In genomic region chr12:47075192-47076084, GRCh38 we compare ENCODE assay signal across 18 cellular contexts. TPM values are rescaled to one million over a fixed set of nuclear protein-coding genes. Genes with fewer than 3 reads are reported as not detected.
DNase-seq lines count a peak whose midpoint lies in the region; ATAC-seq and TF ChIP-seq lines count a peak whose summit lies in the region.
"Had no signal": no experiment of that assay in that cellular context is flagged by ENCODE, and none has a peak within 500 bp of the region (broad histone marks: within the 10 kb centered on the region; RNA-seq: fewer than 3 reads in every experiment).

No MANE protein-coding gene starts in this region.

- TF ChIP-seq POLR2A in breast epithelium (IDR thresholded peaks at IDR 0.05), result no peak

- H4K91ac ChIP-seq in neuronal stem cell (ENCODE audit: low read depth, low read length, poor library complexity), result no peak overlapping the region

- DNase-seq in Caki2 (ENCODE audit: low read depth), result peak; percentile 61
- no peak for DNase-seq in PC-3
- no peak for DNase-seq in breast epithelium (ENCODE audit: low spot score in 2 of 2)
- DNase-seq in kidney glomerular epithelial cell (lab: John Stamatoyannopoulos, UW), result peak; percentile 5
- DNase-seq in neuronal stem cell (ENCODE audit: low spot score), result no peak
- DNase-seq in NOMO-1 (lab: John Stamatoyannopoulos, UW; ENCODE audit: unreplicated experiment in 2 of 2), result no peak
- DNase-seq: DMS53; GM23248; NCI-H1417; NCI-H187 treated with DMSO at 0.1 percent for 48 hours; NCI-H446; NCI-H69; NK-92 treated with Interleukin-12 subunit alpha and Interleukin-12 subunit beta, amount 100 ng/mL, for 24 hours; OCI-M1 had no signal

- H3K4me2 ChIP-seq in PC-3 (ENCODE audit: low read length) (peak overlapping the region; percentile 80), neuronal stem cell (ENCODE audit: insufficient read depth, low read length, poor library complexity, severe bottlenecking) (no peak overlapping the region)

- WGBS in neuronal stem cell (ENCODE audit: extremely low coverage in 2 of 2, insufficient read length in 2 of 2, insufficient replicate concordance in 1 of 2), 2 donors, result no CpG with 5 or more reads among the region's 7 CpGs

- CTCF ChIA-PET in PC-3 (lab: Charles Lee), result no interaction called here

- no peak overlapping the region for H4K8ac ChIP-seq in neuronal stem cell (ENCODE audit: low read depth, low read length)

- H3K79me2 ChIP-seq in PC-3 (ENCODE audit: low read length), result peaks cover 41% of the 10 kb centered on the region

- no peak overlapping the region for H2BK5ac ChIP-seq in neuronal stem cell (ENCODE audit: low read length)

- H3K14ac ChIP-seq in neuronal stem cell (ENCODE audit: low read length), result no peak overlapping the region

- no peak overlapping the region for H2BK120ac ChIP-seq in neuronal stem cell (ENCODE audit: low read depth, low read length)

- H2BK12ac ChIP-seq in neuronal stem cell (ENCODE audit: low read length), result no peak overlapping the region

- peak overlapping the region; percentile 82; the same call in 1 of the 2 replicates for H3K4me3 ChIP-seq in PC-3 (ENCODE audit: low read length)
- H3K4me3 ChIP-seq in breast epithelium, result peak overlapping the region in 2 of 3 donors; percentile 19 to 74
- H3K4me3 ChIP-seq in neuronal stem cell (ENCODE audit: low read length in 2 of 2), result no peak overlapping the region

- H4K20me1 ChIP-seq in PC-3 (ENCODE audit: low read length), result peaks cover 7% of the 10 kb centered on the region; the same call in 1 of the 2 replicates

- H2AK5ac ChIP-seq in neuronal stem cell (ENCODE audit: low read depth, low read length), result no peak overlapping the region

- H3K9ac ChIP-seq in PC-3 (ENCODE audit: low read length) (no peak overlapping the region), neuronal stem cell (ENCODE audit: low read depth, low read length, poor library complexity) (no peak overlapping the region)
- H3K9ac ChIP-seq: GM23248 had no signal

- H3F3A ChIP-seq in PC-3 (ENCODE audit: low read length, unreplicated experiment), result no peaks in the 10 kb centered on the region

- H3K9me2 ChIP-seq in PC-3 (replicated peaks; ENCODE audit: low read length), result no peaks in the 10 kb centered on the region

- in situ Hi-C loops in Caki2 (cut with HindIII; ENCODE audit: low pct_unique_long_range_greater_than_20kb, low sequenced_read_pairs), result no loop called here

- H3K4me1 ChIP-seq in PC-3 (ENCODE audit: insufficient read depth, low read length) (peaks cover 34% of the 10 kb centered on the region), breast epithelium (no peaks in the 10 kb centered on the region), neuronal stem cell (ENCODE audit: control insufficient read depth in 2 of 2, insufficient read depth in 1 of 2, low read depth in 1 of 2, low read length in 2 of 2) (peaks cover 0 to 2% of the 10 kb centered on the region in 2 donors)

- TF ChIP-seq CTCF in PC-3 (conservative IDR thresholded peaks at IDR 0.05; ENCODE audit: low read depth, low read length), result no peak
- no peak for TF ChIP-seq CTCF in breast epithelium (IDR thresholded peaks at IDR 0.05)

- no peak overlapping the region for H2BK15ac ChIP-seq in neuronal stem cell (ENCODE audit: low read length)

- H3K27me3 ChIP-seq in PC-3 (ENCODE audit: low read length) (no peaks in the 10 kb centered on the region), breast epithelium (no peaks in the 10 kb centered on the region), neuronal stem cell (ENCODE audit: control insufficient read depth in 3 of 3, insufficient read depth in 3 of 3, low read depth in 1 of 3, low read length in 3 of 3) (peaks cover 0 to 40% (median 15%) of the 10 kb centered on the region in 3 experiments)

- H3K36me3 ChIP-seq in PC-3 (ENCODE audit: low read depth, low read length) (no peaks in the 10 kb centered on the region), breast epithelium (no peaks in the 10 kb centered on the region), neuronal stem cell (replicated peaks in 1 of 2; ENCODE audit: control insufficient read depth in 2 of 2, insufficient read depth in 2 of 2, low read length in 2 of 2) (no peaks in the 10 kb centered on the region)

- ATAC-seq in PC-3, result no peak
- no peak for ATAC-seq in GM19351 (IDR thresholded peaks at IDR 0.05; ENCODE audit: unreplicated experiment)
- ATAC-seq in HG03039 (IDR thresholded peaks at IDR 0.05; ENCODE audit: unreplicated experiment), result no peak
- ATAC-seq: HCT116 had no signal

- no peak overlapping the region for H3K18ac ChIP-seq in neuronal stem cell (ENCODE audit: low read length)

- H3K23ac ChIP-seq in neuronal stem cell (ENCODE audit: low read depth, low read length, poor library complexity), result no peak overlapping the region

- H3K9me3 ChIP-seq in PC-3 (ENCODE audit: low read length), result no peaks in the 10 kb centered on the region
- H3K9me3 ChIP-seq in breast epithelium, result no peaks in the 10 kb centered on the region
- no peaks in the 10 kb centered on the region for H3K9me3 ChIP-seq in neuronal stem cell (replicated peaks in 1 of 2; ENCODE audit: control insufficient read depth in 2 of 2, insufficient read depth in 1 of 2, low read depth in 1 of 2, low read length in 2 of 2)

- intact Hi-C loops in PC-3 (cut with micrococcal nuclease) (no loop called here), breast epithelium (cut with DNase I; ENCODE audit: low total_unique reads) (no loop called here)

- H3K27ac ChIP-seq in PC-3 (ENCODE audit: low read length) (no peak overlapping the region), breast epithelium (peak overlapping the region; percentile 94), neuronal stem cell (replicated peaks; ENCODE audit: low read length) (no peak overlapping the region)
- H3K27ac ChIP-seq: C4-2B, GM23248 had no signal

- POLR2A ChIA-PET in PC-3 (lab: Charles Lee; ENCODE audit: unreplicated experiment), result no interaction called here

- no peak overlapping the region for H3K4ac ChIP-seq in neuronal stem cell (ENCODE audit: low read length)

- no peak overlapping the region for H2AFZ ChIP-seq in PC-3 (ENCODE audit: low read length)
- no peak overlapping the region for H2AFZ ChIP-seq in neuronal stem cell (ENCODE audit: low read length)
- H2AFZ ChIP-seq: GM23248 had no signal

- BruUV-seq in PC-3 (replicated peaks; lab: Mats Ljungman, UMichigan), result no TSS peak

- no peaks in the 10 kb centered on the region for H3K79me1 ChIP-seq in neuronal stem cell (ENCODE audit: low read depth, low read length)

RNA-seq across cellular contexts. Expression of gene PCED1B, which starts 4.0 kb away (rescaled TPM):
- 1.9 TPM in 1 of 2 replicates, not detected in the other for total RNA-seq in Caki2 (2014; rRNA removed; shearing (Covaris generic); ENCODE audit: low replicate concordance)
- total RNA-seq in PC-3 (2014; rRNA removed) (1.0 TPM in 1 of 2 replicates, not detected in the other), breast epithelium (1 to 10 TPM; 1.6 to 6.2 (median 5.1) TPM)
- 0.54 TPM for polyA plus RNA-seq in neuronal stem cell (2013, experiment 1 of 2)
- polyA plus RNA-seq in neuronal stem cell (2013, experiment 2 of 2), result 0.65 TPM

RNA-seq across cellular contexts. Expression of gene AMIGO2, which starts 4.3 kb away (rescaled TPM):
- 141 and 155 TPM in 2 replicates for total RNA-seq in Caki2 (2014; rRNA removed; shearing (Covaris generic); ENCODE audit: low replicate concordance)
- total RNA-seq in PC-3 (2014; rRNA removed) (19.3 and 22.2 TPM in 2 replicates), breast epithelium (10 to 100 TPM in 2 of 3 donors, 1 to 10 TPM in 1; 6.7 to 57.7 (median 28.2) TPM)
- polyA plus RNA-seq in neuronal stem cell (2013, experiment 1 of 2), result 2.4 TPM
- 2.3 TPM for polyA plus RNA-seq in neuronal stem cell (2013, experiment 2 of 2)

Comparison
In these comparisons a context has a peak if more than half of its experiments do, and no peak if none do; other contexts are left out.
1. DNase-seq: peak in Caki2 (single experiment) and kidney glomerular epithelial cell (single experiment); none in PC-3 (single experiment), breast epithelium (0 of 2), neuronal stem cell (single experiment) and NOMO-1 (0 of 2).
2. H3K27ac ChIP-seq: peak in breast epithelium (2 of 2); none in PC-3 (single experiment) and neuronal stem cell (single experiment).
3. H3K4me3 ChIP-seq: peak in PC-3 (single experiment) and breast epithelium (2 of 3); none in neuronal stem cell (0 of 2).